Comparison of ENCODE assay signal across 22 cellular contexts in the genomic region with DNA sequence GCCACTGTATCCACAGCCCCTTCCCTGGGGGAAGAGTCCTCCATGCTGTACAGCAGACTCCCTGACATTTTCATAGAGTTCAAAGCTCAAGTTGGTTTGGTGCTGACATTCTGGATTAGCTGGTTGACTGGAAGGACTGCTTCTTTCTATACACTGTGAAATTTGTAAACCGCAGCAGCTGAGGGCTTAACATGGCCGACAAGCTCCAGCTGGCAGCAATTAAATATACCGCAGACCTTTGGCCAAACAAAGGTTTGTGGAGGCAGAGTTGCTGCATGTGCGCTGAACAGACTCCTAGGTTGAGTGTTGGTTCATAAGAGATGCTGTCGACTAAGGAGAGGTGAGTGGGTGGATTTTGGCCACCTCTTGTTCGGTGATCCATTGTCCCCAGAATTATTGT.
"Had no signal": no experiment of that assay in that cellular context is flagged by ENCODE, and none has a peak within 500 bp of the region (broad histone marks: within the 10 kb centered on the region; RNA-seq: fewer than 3 reads in every experiment).

No MANE protein-coding gene starts in this region.

- H3K27ac ChIP-seq: dorsolateral prefrontal cortex, spleen, stomach, testis had no signal

- H3K4me3 Mint-ChIP-seq: activated CD8-positive, alpha-beta memory T cell treated with anti-CD3 and anti-CD28 coated beads, Interleukin-2, amount 10 ng/mL, durations not matched to agents 7 days and 5 days; activated naive CD4-positive, alpha-beta T cell treated with anti-CD3 and anti-CD28 coated beads, Interleukin-2, amount 10 ng/mL, durations not matched to agents 7 days and 5 days; endodermal cell; memory B cell; nephron progenitor cell had no signal

- FAIRE-seq: astrocyte, bronchial epithelial cell had no signal

- ATAC-seq: activated CD8-positive, alpha-beta memory T cell treated with anti-CD3 and anti-CD28 coated beads, Interleukin-2, amount 10 ng/mL, durations not matched to agents 7 days and 5 days; left ventricle myocardium superior; right cardiac atrium had no signal

- DNase-seq: activated CD4-positive, alpha-beta T cell treated with anti-CD3 and anti-CD28 coated beads for 1 hour; activated CD4-positive, alpha-beta T cell treated with anti-CD3 and anti-CD28 coated beads, Interleukin-2, amount 50 U/mL, for 4 hours; activated CD8-positive, alpha-beta memory T cell treated with anti-CD3 and anti-CD28 coated beads, Interleukin-2, amount 10 ng/mL, durations not matched to agents 7 days and 5 days; activated naive CD4-positive, alpha-beta T cell treated with anti-CD3 and anti-CD28 coated beads, Interleukin-2, amount 10 ng/mL, durations not matched to agents 7 days and 5 days; activated T-cell treated with anti-CD3 and anti-CD28 coated beads, Interleukin-2, amount 50 U/mL, for 1 hour; dorsolateral prefrontal cortex; endodermal cell; erythroblast; foreskin fibroblast; glutamatergic neuron; kidney glomerular epithelial cell; left ventricle myocardium superior; nephron progenitor cell; right cardiac atrium; spleen; stomach; testis had no signal

- H3K9me3 Mint-ChIP-seq: activated naive CD4-positive, alpha-beta T cell treated with anti-CD3 and anti-CD28 coated beads, Interleukin-2, amount 10 ng/mL, durations not matched to agents 7 days and 5 days; activated T-helper 2 cell treated with anti-CD3 and anti-CD28 coated beads, Interferon-gamma antibody, Interleukin-2, Interleukin-4, amounts not matched to agents 10 μg/mL and 5 μg/mL and 100 μg/mL, durations not matched to agents 14 hours and 24 hours and 36 hours; memory B cell had no signal

- H3K9me3 ChIP-seq: prostate gland, spleen, stomach, testis had no signal

- H3K4me3 ChIP-seq: dorsolateral prefrontal cortex, prostate gland, spleen, stomach, testis had no signal

- H3K27ac Mint-ChIP-seq: activated CD8-positive, alpha-beta memory T cell treated with anti-CD3 and anti-CD28 coated beads, Interleukin-2, amount 10 ng/mL, durations not matched to agents 7 days and 5 days; activated naive CD4-positive, alpha-beta T cell treated with anti-CD3 and anti-CD28 coated beads, Interleukin-2, amount 10 ng/mL, durations not matched to agents 7 days and 5 days; activated T-helper 2 cell treated with anti-CD3 and anti-CD28 coated beads, Interferon-gamma antibody, Interleukin-2, Interleukin-4, amounts not matched to agents 10 μg/mL and 5 μg/mL and 100 μg/mL, durations not matched to agents 14 hours and 24 hours and 36 hours; endodermal cell; memory B cell; nephron progenitor cell had no signal

- H3K4me1 Mint-ChIP-seq: activated CD8-positive, alpha-beta memory T cell treated with anti-CD3 and anti-CD28 coated beads, Interleukin-2, amount 10 ng/mL, durations not matched to agents 7 days and 5 days had no signal

- H3K27me3 Mint-ChIP-seq: activated CD8-positive, alpha-beta memory T cell treated with anti-CD3 and anti-CD28 coated beads, Interleukin-2, amount 10 ng/mL, durations not matched to agents 7 days and 5 days; activated naive CD4-positive, alpha-beta T cell treated with anti-CD3 and anti-CD28 coated beads, Interleukin-2, amount 10 ng/mL, durations not matched to agents 7 days and 5 days; memory B cell had no signal

- H3K27me3 ChIP-seq: dorsolateral prefrontal cortex, spleen, stomach, testis had no signal

- H3K36me3 ChIP-seq: prostate gland had no signal

- H3K4me1 ChIP-seq: prostate gland had no signal
